In genomic region chr3:124700880-124701684, GRCh38 we compare ENCODE assay signal across 1 cellular context.
TF ChIP-seq lines count a peak whose summit lies in the region.

No MANE protein-coding gene starts in this region.

TF ChIP-seq in HepG2, 621 proteins besides CTCF, POLR2A, EP300 and RAD21 (continued from another document and continues in another):
- TF ChIP-seq HMGXB3 (CRISPR knock-in tag; IDR thresholded peaks at IDR 0.05; ENCODE audit: borderline replicate concordance), result 0 out of 2 replicates have a peak, but pooled peaks have one; percentile 56
- TF ChIP-seq HMG20B (CRISPR knock-in tag; conservative IDR thresholded peaks at IDR 0.05), result peak; percentile 43; the same call in 1 of the 2 replicates
- TF ChIP-seq, protein P1, sequence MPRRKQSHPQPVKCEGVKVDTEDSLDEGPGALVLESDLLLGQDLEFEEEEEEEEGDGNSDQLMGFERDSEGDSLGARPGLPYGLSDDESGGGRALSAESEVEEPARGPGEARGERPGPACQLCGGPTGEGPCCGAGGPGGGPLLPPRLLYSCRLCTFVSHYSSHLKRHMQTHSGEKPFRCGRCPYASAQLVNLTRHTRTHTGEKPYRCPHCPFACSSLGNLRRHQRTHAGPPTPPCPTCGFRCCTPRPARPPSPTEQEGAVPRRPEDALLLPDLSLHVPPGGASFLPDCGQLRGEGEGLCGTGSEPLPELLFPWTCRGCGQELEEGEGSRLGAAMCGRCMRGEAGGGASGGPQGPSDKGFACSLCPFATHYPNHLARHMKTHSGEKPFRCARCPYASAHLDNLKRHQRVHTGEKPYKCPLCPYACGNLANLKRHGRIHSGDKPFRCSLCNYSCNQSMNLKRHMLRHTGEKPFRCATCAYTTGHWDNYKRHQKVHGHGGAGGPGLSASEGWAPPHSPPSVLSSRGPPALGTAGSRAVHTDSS (CRISPR knock-in tag; conservative IDR thresholded peaks at IDR 0.05), result no peak
- TF ChIP-seq KDM2A (CRISPR knock-in tag; IDR thresholded peaks at IDR 0.05; ENCODE audit: borderline replicate concordance, low read depth), result peak; percentile 77; the same call in 1 of the 2 replicates
- TF ChIP-seq, protein P2, sequence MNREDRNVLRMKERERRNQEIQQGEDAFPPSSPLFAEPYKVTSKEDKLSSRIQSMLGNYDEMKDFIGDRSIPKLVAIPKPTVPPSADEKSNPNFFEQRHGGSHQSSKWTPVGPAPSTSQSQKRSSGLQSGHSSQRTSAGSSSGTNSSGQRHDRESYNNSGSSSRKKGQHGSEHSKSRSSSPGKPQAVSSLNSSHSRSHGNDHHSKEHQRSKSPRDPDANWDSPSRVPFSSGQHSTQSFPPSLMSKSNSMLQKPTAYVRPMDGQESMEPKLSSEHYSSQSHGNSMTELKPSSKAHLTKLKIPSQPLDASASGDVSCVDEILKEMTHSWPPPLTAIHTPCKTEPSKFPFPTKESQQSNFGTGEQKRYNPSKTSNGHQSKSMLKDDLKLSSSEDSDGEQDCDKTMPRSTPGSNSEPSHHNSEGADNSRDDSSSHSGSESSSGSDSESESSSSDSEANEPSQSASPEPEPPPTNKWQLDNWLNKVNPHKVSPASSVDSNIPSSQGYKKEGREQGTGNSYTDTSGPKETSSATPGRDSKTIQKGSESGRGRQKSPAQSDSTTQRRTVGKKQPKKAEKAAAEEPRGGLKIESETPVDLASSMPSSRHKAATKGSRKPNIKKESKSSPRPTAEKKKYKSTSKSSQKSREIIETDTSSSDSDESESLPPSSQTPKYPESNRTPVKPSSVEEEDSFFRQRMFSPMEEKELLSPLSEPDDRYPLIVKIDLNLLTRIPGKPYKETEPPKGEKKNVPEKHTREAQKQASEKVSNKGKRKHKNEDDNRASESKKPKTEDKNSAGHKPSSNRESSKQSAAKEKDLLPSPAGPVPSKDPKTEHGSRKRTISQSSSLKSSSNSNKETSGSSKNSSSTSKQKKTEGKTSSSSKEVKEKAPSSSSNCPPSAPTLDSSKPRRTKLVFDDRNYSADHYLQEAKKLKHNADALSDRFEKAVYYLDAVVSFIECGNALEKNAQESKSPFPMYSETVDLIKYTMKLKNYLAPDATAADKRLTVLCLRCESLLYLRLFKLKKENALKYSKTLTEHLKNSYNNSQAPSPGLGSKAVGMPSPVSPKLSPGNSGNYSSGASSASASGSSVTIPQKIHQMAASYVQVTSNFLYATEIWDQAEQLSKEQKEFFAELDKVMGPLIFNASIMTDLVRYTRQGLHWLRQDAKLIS (CRISPR knock-in tag; IDR thresholded peaks at IDR 0.05), result no peak
- TF ChIP-seq LCORL (IDR thresholded peaks at IDR 0.05), result no peak
- TF ChIP-seq LCORL (CRISPR knock-in tag; IDR thresholded peaks at IDR 0.05), result peak; percentile 68; the same call in 1 of the 2 replicates
- TF ChIP-seq KDM6A (CRISPR knock-in tag; IDR thresholded peaks at IDR 0.05; ENCODE audit: low read depth), result peak; percentile 74
- peak; percentile 82 for TF ChIP-seq ATF3 (CRISPR knock-in tag; IDR thresholded peaks at IDR 0.05)
- TF ChIP-seq SKI (IDR thresholded peaks at IDR 0.05; ENCODE audit: partially characterized antibody), result peak; percentile 26
- TF ChIP-seq ZNF670 (CRISPR knock-in tag; IDR thresholded peaks at IDR 0.05; ENCODE audit: borderline replicate concordance), result no peak
- TF ChIP-seq NFATC3 (CRISPR knock-in tag; IDR thresholded peaks at IDR 0.05), result no peak
- no peak for TF ChIP-seq HOXA5 (CRISPR knock-in tag; IDR thresholded peaks at IDR 0.05)
- TF ChIP-seq ZNF331 (CRISPR knock-in tag; IDR thresholded peaks at IDR 0.05), result peak; percentile 82
- peak; percentile 73 for TF ChIP-seq PHF20 (CRISPR knock-in tag; IDR thresholded peaks at IDR 0.05)
- TF ChIP-seq GMEB2 (CRISPR knock-in tag; IDR thresholded peaks at IDR 0.05; ENCODE audit: low read depth), result 0 out of 2 replicates have a peak, but pooled peaks have one; percentile 24
- TF ChIP-seq ATF7 (IDR thresholded peaks at IDR 0.05), result peak; percentile 65
- peak; percentile 87; the same call in 1 of the 2 replicates for TF ChIP-seq ATF7 (CRISPR knock-in tag; IDR thresholded peaks at IDR 0.05)
- TF ChIP-seq ZNF30 (CRISPR knock-in tag; IDR thresholded peaks at IDR 0.05), result no peak
- no peak for TF ChIP-seq HNRNPK (IDR thresholded peaks at IDR 0.05; ENCODE audit: low read depth, low read length, poor library complexity, severe bottlenecking)
- TF ChIP-seq ZSCAN12 (CRISPR knock-in tag; IDR thresholded peaks at IDR 0.05), result no peak
- TF ChIP-seq NFIC (IDR thresholded peaks at IDR 0.05; ENCODE audit: low read length), result no peak; the same call in 1 of the 2 replicates
- TF ChIP-seq ZNF776 (CRISPR knock-in tag; IDR thresholded peaks at IDR 0.05), result no peak
- peak; percentile 97 for TF ChIP-seq HDAC2 (CRISPR knock-in tag; IDR thresholded peaks at IDR 0.05)
- TF ChIP-seq ZBTB26 (CRISPR knock-in tag; IDR thresholded peaks at IDR 0.05; ENCODE audit: borderline replicate concordance), result peak; percentile 62; the same call in 1 of the 2 replicates
- TF ChIP-seq, protein P3, sequence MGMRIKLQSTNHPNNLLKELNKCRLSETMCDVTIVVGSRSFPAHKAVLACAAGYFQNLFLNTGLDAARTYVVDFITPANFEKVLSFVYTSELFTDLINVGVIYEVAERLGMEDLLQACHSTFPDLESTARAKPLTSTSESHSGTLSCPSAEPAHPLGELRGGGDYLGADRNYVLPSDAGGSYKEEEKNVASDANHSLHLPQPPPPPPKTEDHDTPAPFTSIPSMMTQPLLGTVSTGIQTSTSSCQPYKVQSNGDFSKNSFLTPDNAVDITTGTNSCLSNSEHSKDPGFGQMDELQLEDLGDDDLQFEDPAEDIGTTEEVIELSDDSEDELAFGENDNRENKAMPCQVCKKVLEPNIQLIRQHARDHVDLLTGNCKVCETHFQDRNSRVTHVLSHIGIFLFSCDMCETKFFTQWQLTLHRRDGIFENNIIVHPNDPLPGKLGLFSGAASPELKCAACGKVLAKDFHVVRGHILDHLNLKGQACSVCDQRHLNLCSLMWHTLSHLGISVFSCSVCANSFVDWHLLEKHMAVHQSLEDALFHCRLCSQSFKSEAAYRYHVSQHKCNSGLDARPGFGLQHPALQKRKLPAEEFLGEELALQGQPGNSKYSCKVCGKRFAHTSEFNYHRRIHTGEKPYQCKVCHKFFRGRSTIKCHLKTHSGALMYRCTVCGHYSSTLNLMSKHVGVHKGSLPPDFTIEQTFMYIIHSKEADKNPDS (CRISPR knock-in tag; IDR thresholded peaks at IDR 0.05), result peak; percentile 91
- TF ChIP-seq PHF5A (CRISPR knock-in tag; IDR thresholded peaks at IDR 0.05; ENCODE audit: low read depth, unreplicated experiment), result no peak
- no peak for TF ChIP-seq KAT2B (IDR thresholded peaks at IDR 0.05; ENCODE audit: borderline replicate concordance, low read depth, low read length)
- TF ChIP-seq ZBTB1 (CRISPR knock-in tag; IDR thresholded peaks at IDR 0.05; ENCODE audit: borderline replicate concordance), result no peak
- TF ChIP-seq ZNF543 (CRISPR knock-in tag; IDR thresholded peaks at IDR 0.05), result no peak
- TF ChIP-seq FOXA3 (CRISPR knock-in tag; IDR thresholded peaks at IDR 0.05), result peak; percentile 89
- peak; percentile 32; the same call in 1 of the 2 replicates for TF ChIP-seq PHF8 (CRISPR knock-in tag; IDR thresholded peaks at IDR 0.05)
- TF ChIP-seq ZNF619 (CRISPR knock-in tag; IDR thresholded peaks at IDR 0.05), result peak; percentile 83; the same call in 1 of the 2 replicates
- no peak for TF ChIP-seq ZNF841 (CRISPR knock-in tag; IDR thresholded peaks at IDR 0.05; ENCODE audit: borderline replicate concordance)
- peak; percentile 98 for TF ChIP-seq TFE3 (CRISPR knock-in tag; IDR thresholded peaks at IDR 0.05)
- TF ChIP-seq ZNF431 (CRISPR knock-in tag; IDR thresholded peaks at IDR 0.05; ENCODE audit: borderline replicate concordance, low read depth), result no peak
- peak; percentile 94 for TF ChIP-seq TBX2 (CRISPR knock-in tag; IDR thresholded peaks at IDR 0.05; ENCODE audit: borderline replicate concordance)
- TF ChIP-seq CBX1 (IDR thresholded peaks at IDR 0.05; ENCODE audit: low read depth), result no peak
- no peak; the same call in 1 of the 2 replicates for TF ChIP-seq ZNF777 (CRISPR knock-in tag; IDR thresholded peaks at IDR 0.05)
- TF ChIP-seq, protein P4, sequence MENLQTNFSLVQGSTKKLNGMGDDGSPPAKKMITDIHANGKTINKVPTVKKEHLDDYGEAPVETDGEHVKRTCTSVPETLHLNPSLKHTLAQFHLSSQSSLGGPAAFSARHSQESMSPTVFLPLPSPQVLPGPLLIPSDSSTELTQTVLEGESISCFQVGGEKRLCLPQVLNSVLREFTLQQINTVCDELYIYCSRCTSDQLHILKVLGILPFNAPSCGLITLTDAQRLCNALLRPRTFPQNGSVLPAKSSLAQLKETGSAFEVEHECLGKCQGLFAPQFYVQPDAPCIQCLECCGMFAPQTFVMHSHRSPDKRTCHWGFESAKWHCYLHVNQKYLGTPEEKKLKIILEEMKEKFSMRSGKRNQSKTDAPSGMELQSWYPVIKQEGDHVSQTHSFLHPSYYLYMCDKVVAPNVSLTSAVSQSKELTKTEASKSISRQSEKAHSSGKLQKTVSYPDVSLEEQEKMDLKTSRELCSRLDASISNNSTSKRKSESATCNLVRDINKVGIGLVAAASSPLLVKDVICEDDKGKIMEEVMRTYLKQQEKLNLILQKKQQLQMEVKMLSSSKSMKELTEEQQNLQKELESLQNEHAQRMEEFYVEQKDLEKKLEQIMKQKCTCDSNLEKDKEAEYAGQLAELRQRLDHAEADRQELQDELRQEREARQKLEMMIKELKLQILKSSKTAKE (CRISPR knock-in tag; IDR thresholded peaks at IDR 0.05; ENCODE audit: borderline replicate concordance), result peak; percentile 48; the same call in 1 of the 2 replicates
- no peak for TF ChIP-seq ARHGAP35 (CRISPR knock-in tag; IDR thresholded peaks at IDR 0.05; ENCODE audit: borderline replicate concordance)
- no peak for TF ChIP-seq HOXD1 (CRISPR knock-in tag; IDR thresholded peaks at IDR 0.05)
- no peak for TF ChIP-seq KLF11 (CRISPR knock-in tag; IDR thresholded peaks at IDR 0.05)
- TF ChIP-seq MED1 (CRISPR knock-in tag; IDR thresholded peaks at IDR 0.05), result peak; percentile 99
- TF ChIP-seq SIX1 (CRISPR knock-in tag; IDR thresholded peaks at IDR 0.05; ENCODE audit: borderline replicate concordance), result peak; percentile 63; the same call in 1 of the 2 replicates
- TF ChIP-seq SIN3B (IDR thresholded peaks at IDR 0.05; ENCODE audit: low read length), result no peak
- TF ChIP-seq ZNF33A (CRISPR knock-in tag; IDR thresholded peaks at IDR 0.05; ENCODE audit: borderline replicate concordance), result no peak
- TF ChIP-seq SMAD3 (CRISPR knock-in tag; IDR thresholded peaks at IDR 0.05), result 0 out of 2 replicates have a peak, but pooled peaks have one; percentile 45
- no peak for TF ChIP-seq PLRG1 (conservative IDR thresholded peaks at IDR 0.05)
